Comparison of ENCODE assay signal across 26 cellular contexts in genomic region chr6:33849500-33850075, GRCh38. TPM values are rescaled to one million over a fixed set of nuclear protein-coding genes. Genes with fewer than 3 reads are reported as not detected.
"Had no signal": no experiment of that assay in that cellular context is flagged by ENCODE, and none has a peak within 500 bp of the region (broad histone marks: within the 10 kb centered on the region; RNA-seq: fewer than 3 reads in every experiment).

No MANE protein-coding gene starts in this region.

- H3K36me3 ChIP-seq: colonic mucosa, esophagus squamous epithelium, gastroesophageal sphincter, neural progenitor cell, spleen had no signal

- H3K9me3 ChIP-seq: colonic mucosa, esophagus squamous epithelium, gastroesophageal sphincter, psoas muscle, spleen had no signal

- H3K27me3 ChIP-seq: colonic mucosa, neural progenitor cell had no signal

- H3K9me3 Mint-ChIP-seq: naive thymus-derived CD8-positive, alpha-beta T cell; neural progenitor cell; stimulated activated naive B cell treated with anti-CD40 and anti-IgM and Interleukin-4, amounts not matched to agents 10 μg/mL and 1 μg/mL and 100 μg/mL, for 72 hours; type B pancreatic cell had no signal

- H3K4me2 ChIP-seq: neural progenitor cell had no signal

- H3K9ac ChIP-seq: neural progenitor cell had no signal

- H3K4me1 ChIP-seq: colonic mucosa, gastroesophageal sphincter, neural progenitor cell, psoas muscle had no signal

- DNase-seq: colonic mucosa; dermis blood vessel endothelial cell; esophagus squamous epithelium; foreskin fibroblast; left colon; left ventricle myocardium superior; naive thymus-derived CD8-positive, alpha-beta T cell; occipital lobe; psoas muscle; retina; spleen; stimulated activated CD4-positive, alpha-beta T cell treated with anti-CD3 and anti-CD28 coated beads, Interleukin-15, amount 100 ng/mL, for 24 hours; stimulated activated CD4-positive, alpha-beta T cell treated with anti-CD3 and anti-CD28 coated beads, Interleukin-1b, Interleukin-23, amount 100 ng/mL, for 48 hours; stimulated activated CD4-positive, alpha-beta T cell treated with anti-CD3 and anti-CD28 coated beads, Interleukin-4, amount 100 ng/mL, for 24 hours; stimulated activated naive B cell treated with anti-CD40 and anti-IgM and Interleukin-4, amounts not matched to agents 10 μg/mL and 1 μg/mL and 100 μg/mL, for 72 hours had no signal

- H2AFZ ChIP-seq: neural progenitor cell had no signal

- H3K27ac ChIP-seq: colonic mucosa, esophagus squamous epithelium, gastroesophageal sphincter, neural progenitor cell, psoas muscle, spleen had no signal

- H3K4me1 Mint-ChIP-seq: stimulated activated naive B cell treated with anti-CD40 and anti-IgM and Interleukin-4, amounts not matched to agents 10 μg/mL and 1 μg/mL and 100 μg/mL, for 72 hours had no signal

- H3K4me3 ChIP-seq: colonic mucosa, esophagus squamous epithelium, gastroesophageal sphincter, lung, neural progenitor cell, psoas muscle, spleen had no signal

- H3K4me3 Mint-ChIP-seq: naive thymus-derived CD8-positive, alpha-beta T cell; neural progenitor cell; stimulated activated naive B cell treated with anti-CD40 and anti-IgM and Interleukin-4, amounts not matched to agents 10 μg/mL and 1 μg/mL and 100 μg/mL, for 72 hours; type B pancreatic cell had no signal

- H3K36me3 Mint-ChIP-seq: naive thymus-derived CD8-positive, alpha-beta T cell; neural progenitor cell; stimulated activated naive B cell treated with anti-CD40 and anti-IgM and Interleukin-4, amounts not matched to agents 10 μg/mL and 1 μg/mL and 100 μg/mL, for 72 hours; type B pancreatic cell had no signal

- H3K27ac Mint-ChIP-seq: neural progenitor cell; stimulated activated naive B cell treated with anti-CD40 and anti-IgM and Interleukin-4, amounts not matched to agents 10 μg/mL and 1 μg/mL and 100 μg/mL, for 72 hours; type B pancreatic cell had no signal

RNA-seq across cellular contexts. Expression of gene MLN, which starts 45.8 kb away (rescaled TPM):
- total RNA-seq: cerebellum; dermis blood vessel endothelial cell; epithelial cell of proximal tubule; esophagus squamous epithelium; gastroesophageal sphincter; kidney epithelial cell; left colon; left ventricle myocardium superior; lung; mesenteric fat pad; mononuclear cell; naive thymus-derived CD8-positive, alpha-beta T cell; occipital lobe; psoas muscle; sciatic nerve; skeletal muscle tissue; spleen had no signal
- polyA plus RNA-seq: lung; naive thymus-derived CD8-positive, alpha-beta T cell; psoas muscle; spleen had no signal
